In the genomic region with DNA sequence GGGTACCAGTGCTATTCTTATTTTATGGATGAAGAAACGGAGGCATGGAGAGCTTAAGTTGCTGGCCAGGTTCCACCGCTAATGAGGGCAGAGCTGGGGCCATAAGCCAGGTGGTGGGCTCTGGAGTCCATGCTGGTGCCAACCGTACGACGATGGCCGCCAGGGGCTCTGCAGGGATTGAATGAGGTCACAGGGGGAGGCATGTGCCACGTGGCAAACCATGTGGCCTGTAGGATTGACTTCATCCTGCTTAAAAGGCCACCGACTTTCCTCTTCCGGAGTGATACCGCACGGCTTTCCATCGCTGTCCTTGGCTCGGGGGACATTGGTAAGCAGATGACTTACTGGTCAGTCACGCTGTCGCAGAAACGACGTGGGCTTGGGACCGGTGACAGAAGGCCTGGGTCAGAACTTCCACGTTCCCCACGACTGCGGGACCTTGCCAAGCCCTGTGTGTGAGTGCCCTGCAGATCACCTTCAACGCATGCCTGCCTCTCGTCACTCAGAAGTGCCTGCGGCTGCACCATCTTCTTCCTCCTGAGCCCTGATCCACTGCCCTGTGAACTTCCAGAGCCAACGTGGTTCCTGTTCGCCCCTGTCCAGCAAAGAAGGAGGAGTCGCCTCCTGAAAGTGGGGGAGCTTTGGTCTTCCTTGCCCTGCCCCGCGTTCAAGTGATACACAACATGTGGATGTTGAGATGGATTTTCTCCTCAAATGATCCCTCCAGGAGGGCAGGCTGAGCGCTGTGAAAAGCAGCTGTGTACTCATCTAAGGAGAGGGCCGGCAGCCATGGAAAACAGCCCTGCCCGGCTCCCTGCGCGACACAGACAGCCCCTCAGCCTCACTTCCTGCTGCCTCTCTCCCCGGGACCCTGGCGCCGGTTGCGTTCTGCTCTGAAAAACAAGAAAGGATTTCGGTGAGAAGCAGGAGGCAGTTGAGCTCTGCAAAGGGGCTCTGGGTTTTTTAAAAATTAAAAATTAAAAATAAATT, we compare ENCODE assay signal across 1 cellular context.
TF ChIP-seq lines count a peak whose summit lies in the region.

No MANE protein-coding gene starts in this region.

TF ChIP-seq in H1, 55 proteins besides CTCF, POLR2A, EP300 and RAD21 (continued from another document):
- TF ChIP-seq KDM5A (IDR thresholded peaks at IDR 0.05; ENCODE audit: low read length) = no peak
- no peak for TF ChIP-seq RFX5 (IDR thresholded peaks at IDR 0.05; ENCODE audit: borderline replicate concordance, low read depth, low read length)
- TF ChIP-seq NANOG (IDR thresholded peaks at IDR 0.05; ENCODE audit: insufficient read depth, low read depth, low read length, poor library complexity, severe bottlenecking) = no peak
- no peak for TF ChIP-seq BRCA1 (IDR thresholded peaks at IDR 0.05; ENCODE audit: low read depth, low read length)
- no peak for TF ChIP-seq KDM1A (IDR thresholded peaks at IDR 0.05; ENCODE audit: borderline replicate concordance, low read length)
- TF ChIP-seq POLR2AphosphoS5 (IDR thresholded peaks at IDR 0.05; ENCODE audit: low read depth, low read length) = no peak
- TF ChIP-seq ZNF274 (IDR thresholded peaks at IDR 0.05; ENCODE audit: borderline replicate concordance, extremely low read depth, low read length) = no peak
- no peak for TF ChIP-seq PHF8 (conservative IDR thresholded peaks at IDR 0.05; ENCODE audit: low read depth, low read length)
- TF ChIP-seq, protein P1, sequence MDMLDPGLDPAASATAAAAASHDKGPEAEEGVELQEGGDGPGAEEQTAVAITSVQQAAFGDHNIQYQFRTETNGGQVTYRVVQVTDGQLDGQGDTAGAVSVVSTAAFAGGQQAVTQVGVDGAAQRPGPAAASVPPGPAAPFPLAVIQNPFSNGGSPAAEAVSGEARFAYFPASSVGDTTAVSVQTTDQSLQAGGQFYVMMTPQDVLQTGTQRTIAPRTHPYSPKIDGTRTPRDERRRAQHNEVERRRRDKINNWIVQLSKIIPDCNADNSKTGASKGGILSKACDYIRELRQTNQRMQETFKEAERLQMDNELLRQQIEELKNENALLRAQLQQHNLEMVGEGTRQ (IDR thresholded peaks at IDR 0.05; ENCODE audit: low read length) = no peak
- TF ChIP-seq BCL11A (IDR thresholded peaks at IDR 0.05; ENCODE audit: low read depth in 2 of 2, low read length in 2 of 2) = no peak
